In genomic region chr1:235076504-235077162, GRCh38 we compare ENCODE assay signal across 11 cellular contexts. TPM values are rescaled to one million over a fixed set of nuclear protein-coding genes. Genes with fewer than 3 reads are reported as not detected.
DNase-seq lines count a peak whose midpoint lies in the region; ATAC-seq and TF ChIP-seq lines count a peak whose summit lies in the region.
"Had no signal": no experiment of that assay in that cellular context is flagged by ENCODE, and none has a peak within 500 bp of the region (broad histone marks: within the 10 kb centered on the region; RNA-seq: fewer than 3 reads in every experiment).

No MANE protein-coding gene starts in this region.

- no peak for TF ChIP-seq EP300 in suprapubic skin (IDR thresholded peaks at IDR 0.05)

- no peaks in the 10 kb centered on the region for H3K9me3 Mint-ChIP-seq in activated T-cell treated with anti-CD3 and anti-CD28 coated beads, Interleukin-2, amount 50 U/mL, for 24 hours
- H3K9me3 Mint-ChIP-seq in activated CD8-positive, alpha-beta T cell treated with anti-CD3 and anti-CD28 coated beads for 36 hours, result no peaks in the 10 kb centered on the region
- no peaks in the 10 kb centered on the region for H3K9me3 Mint-ChIP-seq in CD4-positive, alpha-beta memory T cell

- no peak for TF ChIP-seq CTCF in activated CD8-positive, alpha-beta T cell treated with anti-CD3 and anti-CD28 coated beads for 36 hours (IDR thresholded peaks at IDR 0.05)
- TF ChIP-seq CTCF in right lobe of liver (IDR thresholded peaks at IDR 0.05) (no peak), suprapubic skin (IDR thresholded peaks at IDR 0.05) (no peak), brain microvascular endothelial cell (IDR thresholded peaks at IDR 0.05; ENCODE audit: low read depth, low read length, missing control alignments) (no peak)

- CTCF ChIA-PET in activated CD8-positive, alpha-beta T cell treated with anti-CD3 and anti-CD28 coated beads for 36 hours (lab: Charles Lee), result interaction anchor here (0.9 to 1.5 kb wide), 2 partner anchors 12 to 103 kb away, joined by 4 read pairs; no protein-coding TSS in a partner anchor
- CTCF ChIA-PET in CD4-positive, alpha-beta memory T cell (lab: Charles Lee; ENCODE audit: partially characterized antibody), result interaction anchor here (2.9 kb wide), 1 partner anchor 479 kb away, joined by 8 read pairs; no protein-coding TSS in a partner anchor

- intact Hi-C loops in activated CD8-positive, alpha-beta T cell treated with anti-CD3 and anti-CD28 coated beads for 36 hours (cut with micrococcal nuclease), result loop anchor here (5.0 to 10.0 kb wide), 4 partner anchors 59 to 579 kb away; partner anchors contain the start of gene IRF2BP2
- intact Hi-C loops in right lobe of liver (cut with DNase I), result loop anchor here (10.0 kb wide), 2 partner anchors 102 to 462 kb away; partner anchors contain the start of gene IRF2BP2 (in 1 of the 2)
- intact Hi-C loops in CD4-positive, alpha-beta memory T cell (cut with micrococcal nuclease), result loop anchor here (5.0 to 10.0 kb wide), 2 partner anchors 114 to 232 kb away; no protein-coding TSS in a partner anchor

- no peak for ATAC-seq in activated CD8-positive, alpha-beta T cell treated with anti-CD3 and anti-CD28 coated beads for 36 hours
- ATAC-seq in right lobe of liver, result no peak

- in situ Hi-C loops in brain microvascular endothelial cell (cut with HindIII; ENCODE audit: low pct_ligation_motif_present, low sequenced_read_pairs) (loop anchor here (10.0 to 25.0 kb wide), 4 partner anchors 102 to 589 kb away; partner anchors contain the start of gene TARBP1), ACHN (cut with HindIII; ENCODE audit: low pct_ligation_motif_present, low pct_unique_long_range_greater_than_20kb, low sequenced_read_pairs) (no loop called here)

- H3K36me3 Mint-ChIP-seq in activated T-cell treated with anti-CD3 and anti-CD28 coated beads, Interleukin-2, amount 50 U/mL, for 24 hours (ENCODE audit: low read depth), result no peaks in the 10 kb centered on the region
- no peaks in the 10 kb centered on the region for H3K36me3 Mint-ChIP-seq in activated CD8-positive, alpha-beta T cell treated with anti-CD3 and anti-CD28 coated beads for 36 hours (ENCODE audit: low read depth)
- H3K36me3 Mint-ChIP-seq in CD4-positive, alpha-beta memory T cell, result no peaks in the 10 kb centered on the region

- H3K36me3 ChIP-seq in right lobe of liver (no peaks in the 10 kb centered on the region), suprapubic skin (no peaks in the 10 kb centered on the region), brain microvascular endothelial cell (replicated peaks) (no peaks in the 10 kb centered on the region)
- no peaks in the 10 kb centered on the region for H3K36me3 ChIP-seq in CD4-positive, alpha-beta memory T cell (ENCODE audit: insufficient read depth, low read length)

- H3K27ac ChIP-seq in right lobe of liver (peak overlapping the region; percentile 88 to 97 (median 94)), suprapubic skin (peak overlapping the region; percentile 96), brain microvascular endothelial cell (no peak overlapping the region)
- no peak overlapping the region for H3K27ac ChIP-seq in CD4-positive, alpha-beta memory T cell (ENCODE audit: low read depth, low read length)

- H3K27ac Mint-ChIP-seq in activated T-cell treated with anti-CD3 and anti-CD28 coated beads, Interleukin-2, amount 50 U/mL, for 24 hours, result no peak overlapping the region
- H3K27ac Mint-ChIP-seq in activated CD8-positive, alpha-beta T cell treated with anti-CD3 and anti-CD28 coated beads for 36 hours, result no peak overlapping the region
- peak overlapping the region in 3 of 7 donors; percentile 11 to 75 (median 64) for H3K27ac Mint-ChIP-seq in CD4-positive, alpha-beta memory T cell

- DNase-seq in activated T-cell treated with anti-CD3 and anti-CD28 coated beads, Interleukin-2, amount 50 U/mL, for 24 hours, result no peak
- no peak for DNase-seq in activated T-cell treated with anti-CD3 and anti-CD28 coated beads, Interleukin-2, amount 50 U/mL, for 1 hour
- DNase-seq in activated CD8-positive, alpha-beta T cell treated with anti-CD3 and anti-CD28 coated beads for 36 hours, result no peak
- DNase-seq in right lobe of liver (no peak), suprapubic skin (ENCODE audit: low spot score in 2 of 2) (no peak), brain microvascular endothelial cell (no peak), ACHN (no peak)
- DNase-seq in CD4-positive, alpha-beta memory T cell, result no peak
- DNase-seq: activated CD4-positive, CD25-positive, alpha-beta regulatory T cell; GOT3; SIG-M5 had no signal

- WGBS in right lobe of liver (ENCODE audit: insufficient coverage, low coverage, low lambda C conversion rate, missing lambda C conversion rate), result 88% methylated on average over 11 of the region's 16 CpGs
- WGBS in suprapubic skin, result 86% methylated on average over 16 of the region's 16 CpGs

- H3K27me3 ChIP-seq in right lobe of liver (no peaks in the 10 kb centered on the region), suprapubic skin (no peaks in the 10 kb centered on the region), brain microvascular endothelial cell (replicated peaks) (no peaks in the 10 kb centered on the region)
- no peaks in the 10 kb centered on the region for H3K27me3 ChIP-seq in CD4-positive, alpha-beta memory T cell (ENCODE audit: insufficient read depth, low read length)

- H3K9me3 ChIP-seq in right lobe of liver, result no peaks in the 10 kb centered on the region
- H3K9me3 ChIP-seq in suprapubic skin, result no peaks in the 10 kb centered on the region
- no peaks in the 10 kb centered on the region for H3K9me3 ChIP-seq in CD4-positive, alpha-beta memory T cell (ENCODE audit: control insufficient read depth in 1 of 2, low read length in 2 of 2)

- TF ChIP-seq POLR2A in right lobe of liver (IDR thresholded peaks at IDR 0.05) (no peak), suprapubic skin (IDR thresholded peaks at IDR 0.05) (no peak)

- H3K4me1 ChIP-seq in right lobe of liver (peaks cover 0 to 73% (median 38%) of the 10 kb centered on the region in 4 donors), suprapubic skin (peaks cover 83% of the 10 kb centered on the region)
- peaks cover 25% of the 10 kb centered on the region for H3K4me1 ChIP-seq in CD4-positive, alpha-beta memory T cell (ENCODE audit: insufficient read depth, low read length)

- H3K27me3 Mint-ChIP-seq in activated T-cell treated with anti-CD3 and anti-CD28 coated beads, Interleukin-2, amount 50 U/mL, for 24 hours, result no peaks in the 10 kb centered on the region
- no peaks in the 10 kb centered on the region for H3K27me3 Mint-ChIP-seq in activated CD8-positive, alpha-beta T cell treated with anti-CD3 and anti-CD28 coated beads for 36 hours
- no peaks in the 10 kb centered on the region for H3K27me3 Mint-ChIP-seq in CD4-positive, alpha-beta memory T cell

- POLR2A ChIA-PET in activated CD8-positive, alpha-beta T cell treated with anti-CD3 and anti-CD28 coated beads for 36 hours (lab: Charles Lee), result interaction anchor here (1.1 to 1.9 kb wide), 4 partner anchors 65 to 466 kb away, joined by 3 to 9 read pairs (median 4); partner anchors contain the start of gene IRF2BP2
- POLR2A ChIA-PET in CD4-positive, alpha-beta memory T cell (lab: Charles Lee; ENCODE audit: partially characterized antibody), result interaction anchor here (1.2 kb wide), 1 partner anchor 476 kb away, joined by 5 read pairs; no protein-coding TSS in a partner anchor

- H3K4me1 Mint-ChIP-seq in activated T-cell treated with anti-CD3 and anti-CD28 coated beads, Interleukin-2, amount 50 U/mL, for 24 hours (ENCODE audit: low read depth), result peaks cover 39% of the 10 kb centered on the region
- peaks cover 35% of the 10 kb centered on the region for H3K4me1 Mint-ChIP-seq in activated CD8-positive, alpha-beta T cell treated with anti-CD3 and anti-CD28 coated beads for 36 hours (ENCODE audit: low read depth)
- peaks cover 23 to 32% (median 28%) of the 10 kb centered on the region in 4 donors for H3K4me1 Mint-ChIP-seq in CD4-positive, alpha-beta memory T cell

- H3K4me3 ChIP-seq in right lobe of liver (no peak overlapping the region), suprapubic skin (no peak overlapping the region), brain microvascular endothelial cell (ENCODE audit: low read depth, low read length) (no peak overlapping the region)
- H3K4me3 ChIP-seq in CD4-positive, alpha-beta memory T cell (ENCODE audit: low read length in 2 of 2), result no peak overlapping the region

- peak overlapping the region; percentile 51 for H3K4me3 Mint-ChIP-seq in activated T-cell treated with anti-CD3 and anti-CD28 coated beads, Interleukin-2, amount 50 U/mL, for 24 hours
- H3K4me3 Mint-ChIP-seq in activated CD8-positive, alpha-beta T cell treated with anti-CD3 and anti-CD28 coated beads for 36 hours, result peak overlapping the region; percentile 36
- peak overlapping the region in 1 of 8 donors; percentile 32 for H3K4me3 Mint-ChIP-seq in CD4-positive, alpha-beta memory T cell

RNA-seq across cellular contexts. Expression of gene TOMM20, which starts 52.0 kb away (rescaled TPM):
- 100 to 1,000 TPM; 155 to 159 TPM for total RNA-seq in activated CD8-positive, alpha-beta T cell treated with anti-CD3 and anti-CD28 coated beads for 36 hours
- 10 to 100 TPM; 33.0 to 59.2 (median 42.7) TPM for total RNA-seq in right lobe of liver
- 100 to 1,000 TPM; 101 to 116 (median 111) TPM for total RNA-seq in suprapubic skin
- total RNA-seq in CD4-positive, alpha-beta memory T cell, result 100 to 1,000 TPM; 102 to 108 TPM
- 10 to 100 TPM; 64.4 to 70.6 TPM for polyA plus RNA-seq in CD4-positive, alpha-beta memory T cell

Comparison
In these comparisons a context has a peak if more than half of its experiments do, and no peak if none do; other contexts are left out.
1. H3K27ac ChIP-seq: peak in right lobe of liver (3 of 3) and suprapubic skin (single experiment); none in brain microvascular endothelial cell (single experiment) and CD4-positive, alpha-beta memory T cell (single experiment).